Comparison of ENCODE assay signal across 2 cellular contexts in the genomic region with DNA sequence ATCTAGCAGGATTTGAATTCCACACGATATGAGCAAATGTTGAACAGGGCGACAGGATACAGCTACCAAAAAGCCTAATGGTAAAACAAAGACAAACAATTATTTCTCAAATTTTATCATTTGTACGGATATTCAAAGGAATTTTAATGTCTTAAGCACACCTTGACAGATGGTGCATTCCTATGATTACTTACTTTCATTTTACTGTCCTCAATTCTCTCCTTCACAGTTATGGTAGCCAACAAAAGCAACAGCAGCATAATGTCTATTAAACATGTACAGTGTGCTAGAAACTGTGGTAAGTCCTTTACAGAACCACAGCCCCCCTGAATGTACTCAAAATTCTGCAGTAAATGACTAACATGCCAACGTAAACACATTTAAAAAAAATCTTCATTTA.
TF ChIP-seq lines count a peak whose summit lies in the region.

No MANE protein-coding gene starts in this region.

TF ChIP-seq in IMR-90, 13 proteins besides CTCF, POLR2A, EP300 and RAD21:
- TF ChIP-seq CHD1 (IDR thresholded peaks at IDR 0.05; ENCODE audit: low read depth, low read length) = no peak
- TF ChIP-seq, protein P1, sequence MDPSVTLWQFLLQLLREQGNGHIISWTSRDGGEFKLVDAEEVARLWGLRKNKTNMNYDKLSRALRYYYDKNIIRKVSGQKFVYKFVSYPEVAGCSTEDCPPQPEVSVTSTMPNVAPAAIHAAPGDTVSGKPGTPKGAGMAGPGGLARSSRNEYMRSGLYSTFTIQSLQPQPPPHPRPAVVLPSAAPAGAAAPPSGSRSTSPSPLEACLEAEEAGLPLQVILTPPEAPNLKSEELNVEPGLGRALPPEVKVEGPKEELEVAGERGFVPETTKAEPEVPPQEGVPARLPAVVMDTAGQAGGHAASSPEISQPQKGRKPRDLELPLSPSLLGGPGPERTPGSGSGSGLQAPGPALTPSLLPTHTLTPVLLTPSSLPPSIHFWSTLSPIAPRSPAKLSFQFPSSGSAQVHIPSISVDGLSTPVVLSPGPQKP (IDR thresholded peaks at IDR 0.05; ENCODE audit: borderline replicate concordance, low read depth, low read length) = no peak
- no peak for TF ChIP-seq CEBPB (IDR thresholded peaks at IDR 0.05; ENCODE audit: low read depth, low read length)
- no peak for TF ChIP-seq NFE2L2 (IDR thresholded peaks at IDR 0.05; ENCODE audit: low read depth, low read length)
- no peak for TF ChIP-seq BHLHE40 (IDR thresholded peaks at IDR 0.05; ENCODE audit: low read depth, low read length)
- TF ChIP-seq, protein P2, sequence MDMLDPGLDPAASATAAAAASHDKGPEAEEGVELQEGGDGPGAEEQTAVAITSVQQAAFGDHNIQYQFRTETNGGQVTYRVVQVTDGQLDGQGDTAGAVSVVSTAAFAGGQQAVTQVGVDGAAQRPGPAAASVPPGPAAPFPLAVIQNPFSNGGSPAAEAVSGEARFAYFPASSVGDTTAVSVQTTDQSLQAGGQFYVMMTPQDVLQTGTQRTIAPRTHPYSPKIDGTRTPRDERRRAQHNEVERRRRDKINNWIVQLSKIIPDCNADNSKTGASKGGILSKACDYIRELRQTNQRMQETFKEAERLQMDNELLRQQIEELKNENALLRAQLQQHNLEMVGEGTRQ (IDR thresholded peaks at IDR 0.05; ENCODE audit: low read depth, low read length) = no peak
- TF ChIP-seq RCOR1 (IDR thresholded peaks at IDR 0.05; ENCODE audit: insufficient replicate concordance, low read length) = no peak
- TF ChIP-seq MAFK (IDR thresholded peaks at IDR 0.05; ENCODE audit: low read depth, low read length) = no peak
- TF ChIP-seq MXI1 (IDR thresholded peaks at IDR 0.05; ENCODE audit: borderline replicate concordance, low read depth, low read length) = no peak
- no peak for TF ChIP-seq FOS (IDR thresholded peaks at IDR 0.05; ENCODE audit: low read depth, low read length)

TF ChIP-seq in K562, 482 proteins besides CTCF, POLR2A, EP300 and RAD21:
- TF ChIP-seq MEF2D (tag; conservative IDR thresholded peaks at IDR 0.05; ENCODE audit: low read depth) = no peak
- peak; percentile 60; the same call in 1 of the 2 replicates for TF ChIP-seq ZNF589 (CRISPR knock-in tag; IDR thresholded peaks at IDR 0.05; ENCODE audit: low read depth)
- TF ChIP-seq MYC (IDR thresholded peaks at IDR 0.05; ENCODE audit: low read depth, low read length) = peak; percentile 30; the same call in 1 of the 2 replicates
- TF ChIP-seq MYC (CRISPR knock-in tag; IDR thresholded peaks at IDR 0.05; ENCODE audit: borderline replicate concordance, low read depth) = no peak
- no peak for TF ChIP-seq FOXA1 (IDR thresholded peaks at IDR 0.05; ENCODE audit: borderline replicate concordance)
- TF ChIP-seq, protein P3, sequence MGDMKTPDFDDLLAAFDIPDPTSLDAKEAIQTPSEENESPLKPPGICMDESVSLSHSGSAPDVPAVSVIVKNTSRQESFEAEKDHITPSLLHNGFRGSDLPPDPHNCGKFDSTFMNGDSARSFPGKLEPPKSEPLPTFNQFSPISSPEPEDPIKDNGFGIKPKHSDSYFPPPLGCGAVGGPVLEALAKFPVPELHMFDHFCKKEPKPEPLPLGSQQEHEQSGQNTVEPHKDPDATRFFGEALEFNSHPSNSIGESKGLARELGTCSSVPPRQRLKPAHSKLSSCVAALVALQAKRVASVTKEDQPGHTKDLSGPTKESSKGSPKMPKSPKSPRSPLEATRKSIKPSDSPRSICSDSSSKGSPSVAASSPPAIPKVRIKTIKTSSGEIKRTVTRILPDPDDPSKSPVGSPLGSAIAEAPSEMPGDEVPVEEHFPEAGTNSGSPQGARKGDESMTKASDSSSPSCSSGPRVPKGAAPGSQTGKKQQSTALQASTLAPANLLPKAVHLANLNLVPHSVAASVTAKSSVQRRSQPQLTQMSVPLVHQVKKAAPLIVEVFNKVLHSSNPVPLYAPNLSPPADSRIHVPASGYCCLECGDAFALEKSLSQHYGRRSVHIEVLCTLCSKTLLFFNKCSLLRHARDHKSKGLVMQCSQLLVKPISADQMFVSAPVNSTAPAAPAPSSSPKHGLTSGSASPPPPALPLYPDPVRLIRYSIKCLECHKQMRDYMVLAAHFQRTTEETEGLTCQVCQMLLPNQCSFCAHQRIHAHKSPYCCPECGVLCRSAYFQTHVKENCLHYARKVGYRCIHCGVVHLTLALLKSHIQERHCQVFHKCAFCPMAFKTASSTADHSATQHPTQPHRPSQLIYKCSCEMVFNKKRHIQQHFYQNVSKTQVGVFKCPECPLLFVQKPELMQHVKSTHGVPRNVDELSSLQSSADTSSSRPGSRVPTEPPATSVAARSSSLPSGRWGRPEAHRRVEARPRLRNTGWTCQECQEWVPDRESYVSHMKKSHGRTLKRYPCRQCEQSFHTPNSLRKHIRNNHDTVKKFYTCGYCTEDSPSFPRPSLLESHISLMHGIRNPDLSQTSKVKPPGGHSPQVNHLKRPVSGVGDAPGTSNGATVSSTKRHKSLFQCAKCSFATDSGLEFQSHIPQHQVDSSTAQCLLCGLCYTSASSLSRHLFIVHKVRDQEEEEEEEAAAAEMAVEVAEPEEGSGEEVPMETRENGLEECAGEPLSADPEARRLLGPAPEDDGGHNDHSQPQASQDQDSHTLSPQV (IDR thresholded peaks at IDR 0.05) = peak; percentile 69; the same call in 1 of the 2 replicates
- peak; percentile 54; the same call in 1 of the 2 replicates for TF ChIP-seq ZNF766 (CRISPR knock-in tag; conservative IDR thresholded peaks at IDR 0.05)
